ENCODE assay signal across 8 cellular contexts in genomic region chr15:90265271-90266060, GRCh38. TPM values are rescaled to one million over a fixed set of nuclear protein-coding genes. Genes with fewer than 3 reads are reported as not detected.
A peak's percentile ranks its signal among the peaks of the same experiment; 100 is the strongest.
DNase-seq lines count a peak whose midpoint lies in the region; ATAC-seq and TF ChIP-seq lines count a peak whose summit lies in the region.

Gene NGRN (plus strand): TSS chr15:90265672. CDS start chr15:90265713, 41 bp downstream.

- ATAC-seq in GM21737 (IDR thresholded peaks at IDR 0.05; ENCODE audit: unreplicated experiment), result peak; percentile 93

- DNase-seq in DMS79 (lab: John Stamatoyannopoulos, UW), result peak; percentile 76
- DNase-seq in KG1 (lab: John Stamatoyannopoulos, UW), result peak; percentile 80
- peak; percentile 97 for DNase-seq in activated T-cell treated with anti-CD3 and anti-CD28 coated beads, Interleukin-2, amount 50 U/mL, for 24 hours
- peak; percentile 94 for DNase-seq in stimulated activated CD8-positive, alpha-beta memory T cell treated with anti-CD3 and anti-CD28 coated beads, Interleukin-4, amount 100 ng/mL, for 48 hours

- H3K36me3 ChIP-seq in esophagus (ENCODE audit: control insufficient read depth in 2 of 2, insufficient read depth in 2 of 2, low read length in 1 of 2) (no peaks in the 10 kb centered on the region), mucosa of stomach (ENCODE audit: control insufficient read depth, insufficient read depth, low read length) (no peaks in the 10 kb centered on the region)

- H3K27ac Mint-ChIP-seq in activated T-cell treated with anti-CD3 and anti-CD28 coated beads, Interleukin-2, amount 50 U/mL, for 24 hours, result peak within 1 kb of the TSS; percentile 97

- H3K27me3 ChIP-seq in esophagus (ENCODE audit: control insufficient read depth in 1 of 2, insufficient read depth in 2 of 2, low read length in 2 of 2) (no peaks in the 10 kb centered on the region), mucosa of stomach (ENCODE audit: control insufficient read depth, insufficient read depth, low read length) (no peaks in the 10 kb centered on the region)

- WGBS in esophagus, 2 donors, result 0% methylated on average over 56 to 59 of the region's 59 CpGs

- no peaks in the 10 kb centered on the region for H3K27me3 Mint-ChIP-seq in activated T-cell treated with anti-CD3 and anti-CD28 coated beads, Interleukin-2, amount 50 U/mL, for 24 hours

- peaks cover 6 to 10% of the 10 kb centered on the region in 2 donors for H3K4me1 ChIP-seq in esophagus (ENCODE audit: control insufficient read depth in 2 of 2, insufficient read depth in 2 of 2, low read length in 1 of 2)
- H3K4me1 ChIP-seq in mucosa of stomach (ENCODE audit: control insufficient read depth, insufficient read depth, low read length), result peaks cover 19% of the 10 kb centered on the region

- H3K4me3 Mint-ChIP-seq in activated T-cell treated with anti-CD3 and anti-CD28 coated beads, Interleukin-2, amount 50 U/mL, for 24 hours, result peak within 1 kb of the TSS; percentile 95

- peak within 1 kb of the TSS; percentile 95 to 96 for H3K27ac ChIP-seq in esophagus (ENCODE audit: low read depth in 2 of 2, low read length in 1 of 2)

- H3K9ac ChIP-seq in mucosa of stomach (ENCODE audit: low read length), result peak within 1 kb of the TSS; percentile 91

- H3K9me3 Mint-ChIP-seq in activated T-cell treated with anti-CD3 and anti-CD28 coated beads, Interleukin-2, amount 50 U/mL, for 24 hours, result no peaks in the 10 kb centered on the region

- H3K9me3 ChIP-seq in esophagus (ENCODE audit: control insufficient read depth in 2 of 2, insufficient read depth in 1 of 2, low read depth in 1 of 2, low read length in 1 of 2) (no peaks in the 10 kb centered on the region), mucosa of stomach (ENCODE audit: control insufficient read depth, low read length) (no peaks in the 10 kb centered on the region)

- H3K36me3 Mint-ChIP-seq in activated T-cell treated with anti-CD3 and anti-CD28 coated beads, Interleukin-2, amount 50 U/mL, for 24 hours (ENCODE audit: low read depth), result peaks cover 48% of the 10 kb centered on the region

- H3K4me1 Mint-ChIP-seq in activated T-cell treated with anti-CD3 and anti-CD28 coated beads, Interleukin-2, amount 50 U/mL, for 24 hours (ENCODE audit: low read depth), result peaks cover 45% of the 10 kb centered on the region

- H3K4me3 ChIP-seq in esophagus (ENCODE audit: low read depth in 1 of 2, low read length in 2 of 2) (peak within 1 kb of the TSS; percentile 63 to 73), mucosa of stomach (ENCODE audit: low read length) (peak within 1 kb of the TSS; percentile 81)

TF ChIP-seq in PFSK-1, 5 proteins besides CTCF, POLR2A, EP300 and RAD21:
- TF ChIP-seq TAF1 (IDR thresholded peaks at IDR 0.05; ENCODE audit: borderline replicate concordance, insufficient read depth, low read length) (peak; percentile 97), SIN3A (IDR thresholded peaks at IDR 0.05; ENCODE audit: borderline replicate concordance, insufficient read depth, low read length) (0 out of 2 replicates have a peak, but pooled peaks have one; percentile 63), POLR2AphosphoS5 (IDR thresholded peaks at IDR 0.05; ENCODE audit: low read depth, low read length) (peak; percentile 96), FOXP2 (optimal IDR thresholded peaks at IDR 0.05; ENCODE audit: borderline replicate concordance, extremely low read depth, extremely low read length, insufficient read depth) (no peak)
- TF ChIP-seq, protein P1, sequence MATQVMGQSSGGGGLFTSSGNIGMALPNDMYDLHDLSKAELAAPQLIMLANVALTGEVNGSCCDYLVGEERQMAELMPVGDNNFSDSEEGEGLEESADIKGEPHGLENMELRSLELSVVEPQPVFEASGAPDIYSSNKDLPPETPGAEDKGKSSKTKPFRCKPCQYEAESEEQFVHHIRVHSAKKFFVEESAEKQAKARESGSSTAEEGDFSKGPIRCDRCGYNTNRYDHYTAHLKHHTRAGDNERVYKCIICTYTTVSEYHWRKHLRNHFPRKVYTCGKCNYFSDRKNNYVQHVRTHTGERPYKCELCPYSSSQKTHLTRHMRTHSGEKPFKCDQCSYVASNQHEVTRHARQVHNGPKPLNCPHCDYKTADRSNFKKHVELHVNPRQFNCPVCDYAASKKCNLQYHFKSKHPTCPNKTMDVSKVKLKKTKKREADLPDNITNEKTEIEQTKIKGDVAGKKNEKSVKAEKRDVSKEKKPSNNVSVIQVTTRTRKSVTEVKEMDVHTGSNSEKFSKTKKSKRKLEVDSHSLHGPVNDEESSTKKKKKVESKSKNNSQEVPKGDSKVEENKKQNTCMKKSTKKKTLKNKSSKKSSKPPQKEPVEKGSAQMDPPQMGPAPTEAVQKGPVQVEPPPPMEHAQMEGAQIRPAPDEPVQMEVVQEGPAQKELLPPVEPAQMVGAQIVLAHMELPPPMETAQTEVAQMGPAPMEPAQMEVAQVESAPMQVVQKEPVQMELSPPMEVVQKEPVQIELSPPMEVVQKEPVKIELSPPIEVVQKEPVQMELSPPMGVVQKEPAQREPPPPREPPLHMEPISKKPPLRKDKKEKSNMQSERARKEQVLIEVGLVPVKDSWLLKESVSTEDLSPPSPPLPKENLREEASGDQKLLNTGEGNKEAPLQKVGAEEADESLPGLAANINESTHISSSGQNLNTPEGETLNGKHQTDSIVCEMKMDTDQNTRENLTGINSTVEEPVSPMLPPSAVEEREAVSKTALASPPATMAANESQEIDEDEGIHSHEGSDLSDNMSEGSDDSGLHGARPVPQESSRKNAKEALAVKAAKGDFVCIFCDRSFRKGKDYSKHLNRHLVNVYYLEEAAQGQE (IDR thresholded peaks at IDR 0.05; ENCODE audit: insufficient read depth in 1 of 2, low read depth in 2 of 2, low read length in 2 of 2), result peak; percentile 16 to 53; a peak in 2 of 4 replicates

RNA-seq across cellular contexts. Expression of gene NGRN, which starts in this region (rescaled TPM):
- 52.9 TPM for polyA plus RNA-seq in PFSK-1 (2012; ENCODE audit: insufficient read length, low read depth)
- polyA plus RNA-seq in esophagus, result 10 to 100 TPM; 25.7 to 36.6 TPM

Comparison
In these comparisons a context has a peak if more than half of its experiments do, and no peak if none do; other contexts are left out.
1. Peak in every context shown above with its lines: DNase-seq, ATAC-seq, H3K4me3 ChIP-seq and H3K27ac ChIP-seq.